Comparison of ENCODE assay signal across 11 cellular contexts in genomic region chr1:232477728-232478127, GRCh38.
DNase-seq lines count a peak whose midpoint lies in the region; ATAC-seq and TF ChIP-seq lines count a peak whose summit lies in the region.
"Had no signal": no experiment of that assay in that cellular context is flagged by ENCODE, and none has a peak within 500 bp of the region (broad histone marks: within the 10 kb centered on the region; RNA-seq: fewer than 3 reads in every experiment).

No MANE protein-coding gene starts in this region.

- intact Hi-C loops in right lobe of liver (cut with DNase I), result no loop called here

- H3K4me3 Mint-ChIP-seq in type B pancreatic cell, result no peak overlapping the region
- H3K4me3 Mint-ChIP-seq in activated CD4-positive, alpha-beta memory T cell treated with anti-CD3 and anti-CD28 coated beads, Interleukin-2, amount 10 ng/mL, durations not matched to agents 7 days and 5 days, result no peak overlapping the region
- H3K4me3 Mint-ChIP-seq: stimulated activated naive B cell treated with anti-CD40 and anti-IgM and Interleukin-4, amounts not matched to agents 10 μg/mL and 1 μg/mL and 100 μg/mL, for 72 hours had no signal

- H3K27me3 ChIP-seq in liver (ENCODE audit: control insufficient read depth in 4 of 4, insufficient read depth in 4 of 4, low read length in 3 of 4), result no peaks in the 10 kb centered on the region
- H3K27me3 ChIP-seq in right lobe of liver, result no peaks in the 10 kb centered on the region
- H3K27me3 ChIP-seq in kidney epithelial cell (ENCODE audit: control insufficient read depth, insufficient read depth, low read length), result no peaks in the 10 kb centered on the region
- H3K27me3 ChIP-seq: foreskin keratinocyte, neutrophil had no signal

- CTCF ChIA-PET in activated CD4-positive, alpha-beta memory T cell treated with anti-CD3 and anti-CD28 coated beads, Interleukin-2, amount 10 ng/mL, durations not matched to agents 7 days and 5 days (lab: Charles Lee), result no interaction called here

- TF ChIP-seq CTCF in liver (IDR thresholded peaks at IDR 0.05; ENCODE audit: low read depth, low read length, missing input control) (no peak), right lobe of liver (IDR thresholded peaks at IDR 0.05) (no peak), kidney epithelial cell (IDR thresholded peaks at IDR 0.05; ENCODE audit: insufficient read depth, low read length, poor library complexity, severe bottlenecking) (no peak), type B pancreatic cell (conservative IDR thresholded peaks at IDR 0.05) (no peak)

- H3K4me3 ChIP-seq in liver (ENCODE audit: low read depth in 1 of 3, low read length in 3 of 3) (no peak overlapping the region), right lobe of liver (no peak overlapping the region), kidney epithelial cell (ENCODE audit: low read depth, low read length) (no peak overlapping the region)

- H3K4me1 ChIP-seq in liver (ENCODE audit: control insufficient read depth in 4 of 4, insufficient read depth in 4 of 4, low read length in 3 of 4) (no peaks in the 10 kb centered on the region), right lobe of liver (no peaks in the 10 kb centered on the region)
- H3K4me1 ChIP-seq: foreskin keratinocyte had no signal

- no peak for TF ChIP-seq POLR2A in right lobe of liver (IDR thresholded peaks at IDR 0.05)

- no peak overlapping the region for H3K9ac ChIP-seq in liver (ENCODE audit: low read depth in 1 of 2, low read length in 2 of 2)

- POLR2A ChIA-PET in activated CD4-positive, alpha-beta memory T cell treated with anti-CD3 and anti-CD28 coated beads, Interleukin-2, amount 10 ng/mL, durations not matched to agents 7 days and 5 days (lab: Charles Lee), result no interaction called here

- no peak overlapping the region for H3K27ac ChIP-seq in liver (ENCODE audit: low read depth in 1 of 2, low read length in 2 of 2)
- no peak overlapping the region for H3K27ac ChIP-seq in right lobe of liver
- H3K27ac ChIP-seq: foreskin keratinocyte, neutrophil had no signal

- H3K36me3 Mint-ChIP-seq in type B pancreatic cell, result peaks cover 40% of the 10 kb centered on the region
- H3K36me3 Mint-ChIP-seq in activated CD4-positive, alpha-beta memory T cell treated with anti-CD3 and anti-CD28 coated beads, Interleukin-2, amount 10 ng/mL, durations not matched to agents 7 days and 5 days (ENCODE audit: low read depth), result no peaks in the 10 kb centered on the region
- H3K36me3 Mint-ChIP-seq: stimulated activated naive B cell treated with anti-CD40 and anti-IgM and Interleukin-4, amounts not matched to agents 10 μg/mL and 1 μg/mL and 100 μg/mL, for 72 hours had no signal

- no peak for TF ChIP-seq RAD21 in liver (IDR thresholded peaks at IDR 0.05)

- WGBS in liver, result 87% methylated on average over 6 of the region's 6 CpGs
- 65% methylated on average over 6 of the region's 6 CpGs for WGBS in right lobe of liver (ENCODE audit: insufficient coverage, low coverage, low lambda C conversion rate, missing lambda C conversion rate)

- H3K9me3 ChIP-seq in liver (ENCODE audit: control insufficient read depth in 4 of 4, low read length in 3 of 4), result no peaks in the 10 kb centered on the region
- H3K9me3 ChIP-seq in right lobe of liver, result no peaks in the 10 kb centered on the region
- H3K9me3 ChIP-seq: neutrophil had no signal

- ATAC-seq in right lobe of liver, result no peak
- no peak for ATAC-seq in esophagus mucosa
- ATAC-seq: foreskin keratinocyte; stimulated activated naive B cell treated with anti-CD40 and anti-IgM and Interleukin-4, amounts not matched to agents 10 μg/mL and 1 μg/mL and 100 μg/mL, for 72 hours had no signal

- H3K36me3 ChIP-seq in liver (ENCODE audit: control insufficient read depth in 4 of 4, insufficient read depth in 3 of 4, low read depth in 1 of 4, low read length in 3 of 4) (no peaks in the 10 kb centered on the region), right lobe of liver (peaks cover 0 to 9% (median 0%) of the 10 kb centered on the region in 4 donors), kidney epithelial cell (ENCODE audit: control insufficient read depth, insufficient read depth, low read length) (peaks cover 1% of the 10 kb centered on the region)

- peaks cover 14% of the 10 kb centered on the region for H3K4me1 Mint-ChIP-seq in type B pancreatic cell (ENCODE audit: unreplicated experiment)
- H3K4me1 Mint-ChIP-seq in activated CD4-positive, alpha-beta memory T cell treated with anti-CD3 and anti-CD28 coated beads, Interleukin-2, amount 10 ng/mL, durations not matched to agents 7 days and 5 days, result no peaks in the 10 kb centered on the region
- H3K4me1 Mint-ChIP-seq: stimulated activated naive B cell treated with anti-CD40 and anti-IgM and Interleukin-4, amounts not matched to agents 10 μg/mL and 1 μg/mL and 100 μg/mL, for 72 hours had no signal

- no peak overlapping the region for H3K27ac Mint-ChIP-seq in type B pancreatic cell
- no peak overlapping the region for H3K27ac Mint-ChIP-seq in activated CD4-positive, alpha-beta memory T cell treated with anti-CD3 and anti-CD28 coated beads, Interleukin-2, amount 10 ng/mL, durations not matched to agents 7 days and 5 days
- H3K27ac Mint-ChIP-seq: stimulated activated naive B cell treated with anti-CD40 and anti-IgM and Interleukin-4, amounts not matched to agents 10 μg/mL and 1 μg/mL and 100 μg/mL, for 72 hours had no signal

- no peaks in the 10 kb centered on the region for H3K27me3 Mint-ChIP-seq in type B pancreatic cell
- H3K27me3 Mint-ChIP-seq in activated CD4-positive, alpha-beta memory T cell treated with anti-CD3 and anti-CD28 coated beads, Interleukin-2, amount 10 ng/mL, durations not matched to agents 7 days and 5 days, result no peaks in the 10 kb centered on the region

- H3K9me3 Mint-ChIP-seq in type B pancreatic cell, result no peaks in the 10 kb centered on the region
- H3K9me3 Mint-ChIP-seq in activated CD4-positive, alpha-beta memory T cell treated with anti-CD3 and anti-CD28 coated beads, Interleukin-2, amount 10 ng/mL, durations not matched to agents 7 days and 5 days, result no peaks in the 10 kb centered on the region
- H3K9me3 Mint-ChIP-seq: stimulated activated naive B cell treated with anti-CD40 and anti-IgM and Interleukin-4, amounts not matched to agents 10 μg/mL and 1 μg/mL and 100 μg/mL, for 72 hours had no signal

- no peak for DNase-seq in right lobe of liver
- peak; percentile 77 for DNase-seq in amniotic stem cell (lab: John Stamatoyannopoulos, UW)
- peak; percentile 94 for DNase-seq in kidney epithelial cell (ENCODE audit: low read depth)
- no peak for DNase-seq in type B pancreatic cell (ENCODE audit: extremely low spot score, unreplicated experiment)
- DNase-seq in Ammon's horn (ENCODE audit: low spot score), result no peak
- no peak for DNase-seq in activated CD4-positive, alpha-beta memory T cell treated with anti-CD3 and anti-CD28 coated beads, Interleukin-2, amount 10 ng/mL, durations not matched to agents 7 days and 5 days
- DNase-seq: foreskin keratinocyte; stimulated activated naive B cell treated with anti-CD40 and anti-IgM and Interleukin-4, amounts not matched to agents 10 μg/mL and 1 μg/mL and 100 μg/mL, for 72 hours had no signal

TF ChIP-seq in liver, 16 proteins besides CTCF, POLR2A, EP300 and RAD21:
- no peak for TF ChIP-seq JUND (IDR thresholded peaks at IDR 0.05)
- no peak for TF ChIP-seq MAX (IDR thresholded peaks at IDR 0.05)
- TF ChIP-seq NR2F2 (IDR thresholded peaks at IDR 0.05), result peak; percentile 38
- no peak for TF ChIP-seq GABPA (IDR thresholded peaks at IDR 0.05 in 1 of 2, conservative IDR thresholded peaks at IDR 0.05 in 1 of 2)
TF ChIP-seq in liver: peak in this region for 1.

Comparison
In these comparisons a context has a peak if more than half of its experiments do, and no peak if none do; other contexts are left out.
1. DNase-seq: peak in amniotic stem cell (single experiment) and kidney epithelial cell (single experiment); none in right lobe of liver (0 of 3), type B pancreatic cell (single experiment), Ammon's horn (single experiment) and activated CD4-positive, alpha-beta memory T cell treated with anti-CD3 and anti-CD28 coated beads, Interleukin-2, amount 10 ng/mL, durations not matched to agents 7 days and 5 days (single experiment).